Comparison of ENCODE assay signal across 21 cellular contexts in the genomic region with DNA sequence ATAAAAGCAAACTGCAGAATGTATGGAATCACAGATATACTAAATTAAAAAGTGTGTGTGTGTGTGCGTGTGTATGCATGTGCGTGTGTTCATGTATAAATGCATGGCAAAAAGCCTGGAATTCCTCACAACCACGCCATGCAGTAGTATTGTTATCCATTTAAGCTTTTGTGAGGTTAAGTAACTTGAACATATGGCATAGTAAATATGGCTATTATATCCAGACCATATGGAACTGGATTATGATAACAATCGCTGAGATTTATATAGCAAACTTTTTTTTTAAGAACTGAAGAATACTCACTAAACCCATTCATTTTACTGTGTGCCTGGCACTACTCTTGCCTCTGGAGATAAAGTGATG. TPM values are rescaled to one million over a fixed set of nuclear protein-coding genes. Genes with fewer than 3 reads are reported as not detected.
DNase-seq lines count a peak whose midpoint lies in the region; ATAC-seq, FAIRE-seq and TF ChIP-seq lines count a peak whose summit lies in the region.
"Had no signal": no experiment of that assay in that cellular context is flagged by ENCODE, and none has a peak within 500 bp of the region (broad histone marks: within the 10 kb centered on the region; RNA-seq: fewer than 3 reads in every experiment).

No MANE protein-coding gene starts in this region.

- intact Hi-C loops in K562 (cut with micrococcal nuclease) = no loop called here

- no peak for TF ChIP-seq RAD21 in K562 (CRISPR knock-in tag; conservative IDR thresholded peaks at IDR 0.05 in 1 of 2, IDR thresholded peaks at IDR 0.05 in 1 of 2)

- no peak overlapping the region for H3K4me2 ChIP-seq in K562 (ENCODE audit: insufficient read depth, low read length)
- no peak overlapping the region for H3K4me2 ChIP-seq in parathyroid adenoma (ENCODE audit: low read length)
- H3K4me2 ChIP-seq: KMS-11 had no signal

- no peaks in the 10 kb centered on the region for H3K9me1 ChIP-seq in K562 (ENCODE audit: control insufficient read depth, insufficient read depth, low read length)

- 0 out of 2 replicates have a peak, but pooled peaks cover 8% of the 10 kb centered on the region for H3K4me1 ChIP-seq in BE2C
- no peaks in the 10 kb centered on the region for H3K4me1 ChIP-seq in K562 (replicated peaks in 1 of 2; ENCODE audit: control insufficient read depth in 2 of 2, insufficient read depth in 2 of 2, low read length in 2 of 2)
- H3K4me1 ChIP-seq in parathyroid adenoma = peaks cover 16% of the 10 kb centered on the region
- H3K4me1 ChIP-seq: right lobe of liver had no signal

- in situ Hi-C loops in K562 (cut with MboI) = no loop called here

- H3K79me2 ChIP-seq in K562 (ENCODE audit: control insufficient read depth, insufficient read depth, low read length) = no peaks in the 10 kb centered on the region
- H3K79me2 ChIP-seq in parathyroid adenoma = no peaks in the 10 kb centered on the region

- ATAC-seq in K562 (no peak), GM18502 (IDR thresholded peaks at IDR 0.05; ENCODE audit: poor library complexity, unreplicated experiment) (no peak), GM21360 (IDR thresholded peaks at IDR 0.05; ENCODE audit: unreplicated experiment) (no peak)
- ATAC-seq: stimulated activated effector memory CD8-positive, alpha-beta T cell treated with anti-CD3 and anti-CD28 coated beads, Interleukin-12 subunit alpha, Interleukin-12 subunit beta, amount 100 ng/mL, for 72 hours had no signal

- no peak overlapping the region for H2AFZ ChIP-seq in K562 (ENCODE audit: low read depth, low read length)
- no peak overlapping the region for H2AFZ ChIP-seq in parathyroid adenoma

- TF ChIP-seq EP300 in K562 (IDR thresholded peaks at IDR 0.05; ENCODE audit: low read length) = no peak

- CTCF ChIA-PET in K562 (lab: Yijun Ruan, JAX; ENCODE audit: low intra/inter-chr PET ratio) = no interaction called here

- no peaks in the 10 kb centered on the region for H3K27me3 ChIP-seq in BE2C
- peaks cover 3 to 31% of the 10 kb centered on the region in 2 experiments; a peak in 2 of 5 replicates for H3K27me3 ChIP-seq in K562 (ENCODE audit: control insufficient read depth in 2 of 2, insufficient read depth in 2 of 2, low read length in 2 of 2)
- no peaks in the 10 kb centered on the region for H3K27me3 ChIP-seq in parathyroid adenoma (ENCODE audit: control insufficient read depth, insufficient read depth, low read length)
- H3K27me3 ChIP-seq: right lobe of liver had no signal

- WGBS in K562 (ENCODE audit: insufficient coverage, low coverage, missing lambda C conversion rate) = 0% methylated on average over 4 of the region's 4 CpGs

- H3K4me3 ChIP-seq in BE2C (ENCODE audit: low read depth, low read length) = peak overlapping the region; percentile 25; the same call in 1 of the 2 replicates
- no peak overlapping the region for H3K4me3 ChIP-seq in K562
- peak overlapping the region; percentile 17 for H3K4me3 ChIP-seq in parathyroid adenoma (ENCODE audit: low read depth, low read length)
- H3K4me3 ChIP-seq: right lobe of liver, SJSA1, suprapubic skin had no signal

- FAIRE-seq in K562 (lab: Jason Lieb, UNC) = no peak

- no TSS peak for BruUV-seq in K562 (replicated peaks; lab: Mats Ljungman, UMichigan)

- no peak for TF ChIP-seq POLR2A in K562 (conservative IDR thresholded peaks at IDR 0.05)

- H3K27ac ChIP-seq in K562 (ENCODE audit: extremely low read depth, low read depth, low read length) (no peak overlapping the region), parathyroid adenoma (no peak overlapping the region)
- H3K27ac ChIP-seq: KMS-11, right lobe of liver, SJSA1, suprapubic skin had no signal

- TF ChIP-seq CTCF in BE2C (IDR thresholded peaks at IDR 0.05; ENCODE audit: low read depth, low read length) (no peak), K562 (IDR thresholded peaks at IDR 0.05 in 2 of 3, conservative IDR thresholded peaks at IDR 0.05 in 1 of 3; ENCODE audit: insufficient read depth in 2 of 3, low read depth in 1 of 3, low read length in 3 of 3) (no peak), parathyroid adenoma (IDR thresholded peaks at IDR 0.05) (no peak)

- H3K36me3 ChIP-seq in BE2C (no peaks in the 10 kb centered on the region), K562 (ENCODE audit: control insufficient read depth, insufficient read depth, low read length) (no peaks in the 10 kb centered on the region), parathyroid adenoma (ENCODE audit: control insufficient read depth, insufficient read depth, low read length) (no peaks in the 10 kb centered on the region)
- H3K36me3 ChIP-seq: right lobe of liver, SJSA1, suprapubic skin had no signal

- H3K9me3 ChIP-seq in BE2C = no peaks in the 10 kb centered on the region
- no peaks in the 10 kb centered on the region for H3K9me3 ChIP-seq in K562 (replicated peaks; ENCODE audit: control insufficient read depth, insufficient read depth, low read depth, low read length)
- H3K9me3 ChIP-seq in parathyroid adenoma (ENCODE audit: control insufficient read depth, low read length) = no peaks in the 10 kb centered on the region
- H3K9me3 ChIP-seq: right lobe of liver, SJSA1, suprapubic skin had no signal

- POLR2A ChIA-PET in K562 (lab: Yijun Ruan, JAX) = interaction anchor here (0.9 kb wide), 1 partner anchor 9 kb away, joined by 6 read pairs; no protein-coding TSS in a partner anchor

- H3K9ac ChIP-seq in K562 (ENCODE audit: insufficient read depth in 1 of 2, low read depth in 2 of 2, low read length in 2 of 2) (no peak overlapping the region), parathyroid adenoma (no peak overlapping the region)
- H3K9ac ChIP-seq: KMS-11 had no signal

- 0 out of 2 replicates have a peak, but pooled peaks cover 4% of the 10 kb centered on the region for H4K20me1 ChIP-seq in K562 (replicated peaks; ENCODE audit: control insufficient read depth, insufficient read depth, low read length)

- no peak for DNase-seq in BE2C
- DNase-seq in NCI-H524 (lab: John Stamatoyannopoulos, UW) = peak; percentile 7 to 70
- no peak for DNase-seq in K562 (ENCODE audit: extremely low read depth in 1 of 4, low spot score in 3 of 4)
- DNase-seq in KG1 (lab: John Stamatoyannopoulos, UW) = no peak
- no peak for DNase-seq in HK-2 (ENCODE audit: unreplicated experiment)
- DNase-seq: activated CD4-positive, alpha-beta T cell treated with anti-CD3 and anti-CD28 coated beads, Interleukin-2, amount 50 U/mL, for 4 hours; activated gamma-delta T cell; foreskin melanocyte; GDM1; naive B cell; NCI-H2029; NCI-H510A treated with DMSO at 0.1 percent for 48 hours; T-helper 2 cell had no signal

TF ChIP-seq in K562, 482 proteins besides CTCF, POLR2A, EP300 and RAD21 (continues in another document):
- TF ChIP-seq MCM2 (IDR thresholded peaks at IDR 0.05; ENCODE audit: low read depth) (no peak), ARID1B (IDR thresholded peaks at IDR 0.05) (0 out of 2 replicates have a peak, but pooled peaks have one; percentile 5), XRCC4 (IDR thresholded peaks at IDR 0.05; ENCODE audit: extremely low read depth, insufficient read depth, insufficient read length) (no peak), NCOA6 (IDR thresholded peaks at IDR 0.05) (no peak), ZNF57 (CRISPR knock-in tag; IDR thresholded peaks at IDR 0.05) (no peak), KDM1A (IDR thresholded peaks at IDR 0.05) (0 out of 4 replicates have a peak, but pooled peaks of 1 of the 2 experiments have one; percentile 40), GABPB1 (CRISPR knock-in tag; IDR thresholded peaks at IDR 0.05) (no peak), ZNF212 (CRISPR knock-in tag; IDR thresholded peaks at IDR 0.05) (no peak), MTA3 (IDR thresholded peaks at IDR 0.05; ENCODE audit: borderline replicate concordance) (no peak), FOSL1 (tag; conservative IDR thresholded peaks at IDR 0.05) (peak; percentile 74), BRF1 (IDR thresholded peaks at IDR 0.05; ENCODE audit: borderline replicate concordance, extremely low read depth, insufficient read length) (no peak), TCFL5 (CRISPR knock-in tag; conservative IDR thresholded peaks at IDR 0.05) (no peak), U2AF1 (optimal IDR thresholded peaks at IDR 0.05; ENCODE audit: low read depth, low read length) (no peak)
- TF ChIP-seq, protein P1, sequence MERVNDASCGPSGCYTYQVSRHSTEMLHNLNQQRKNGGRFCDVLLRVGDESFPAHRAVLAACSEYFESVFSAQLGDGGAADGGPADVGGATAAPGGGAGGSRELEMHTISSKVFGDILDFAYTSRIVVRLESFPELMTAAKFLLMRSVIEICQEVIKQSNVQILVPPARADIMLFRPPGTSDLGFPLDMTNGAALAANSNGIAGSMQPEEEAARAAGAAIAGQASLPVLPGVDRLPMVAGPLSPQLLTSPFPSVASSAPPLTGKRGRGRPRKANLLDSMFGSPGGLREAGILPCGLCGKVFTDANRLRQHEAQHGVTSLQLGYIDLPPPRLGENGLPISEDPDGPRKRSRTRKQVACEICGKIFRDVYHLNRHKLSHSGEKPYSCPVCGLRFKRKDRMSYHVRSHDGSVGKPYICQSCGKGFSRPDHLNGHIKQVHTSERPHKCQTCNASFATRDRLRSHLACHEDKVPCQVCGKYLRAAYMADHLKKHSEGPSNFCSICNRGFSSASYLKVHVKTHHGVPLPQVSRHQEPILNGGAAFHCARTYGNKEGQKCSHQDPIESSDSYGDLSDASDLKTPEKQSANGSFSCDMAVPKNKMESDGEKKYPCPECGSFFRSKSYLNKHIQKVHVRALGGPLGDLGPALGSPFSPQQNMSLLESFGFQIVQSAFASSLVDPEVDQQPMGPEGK (CRISPR knock-in tag; IDR thresholded peaks at IDR 0.05; ENCODE audit: borderline replicate concordance) = no peak

RNA-seq across cellular contexts. Expression of a gene that starts 22.3 kb away (rescaled TPM):
- 1.5 TPM for polyA plus RNA-seq in BE2C (2012; ENCODE audit: insufficient read depth, insufficient read length, low read depth)
- total RNA-seq in K562 (2011; cell fraction: chromatin; rRNA removed; ENCODE audit: low replicate concordance) = 0.51 and 0.60 TPM in 2 replicates
- 0.66 and 1.2 TPM in 2 replicates for total RNA-seq in K562 (2011; cell fraction: nucleolus; rRNA removed)
- total RNA-seq in K562 (2011; cell fraction: nucleoplasm; rRNA removed) = 0.81 and 1.3 TPM in 2 replicates
- total RNA-seq in K562 (2014; rRNA removed) (0.77 and 0.98 TPM in 2 replicates), K562 (2014; rRNA removed; fragmentation: Illumina TruSeq; extraction: Trizol) (0.95 and 1.1 TPM in 2 replicates), K562 (2015; rRNA removed; fragmentation: Illumina TruSeq; extraction: Trizol) (0.33 and 0.34 TPM in 2 replicates), K562 (2021) (0.89 and 1.2 TPM in 2 replicates)
- polyA plus RNA-seq in K562 (2011; rRNA removed) (0.79 and 1.6 TPM in 2 replicates), K562 (2014; fragmentation: Illumina TruSeq; extraction: Trizol) (0.58 TPM in 2 replicates), K562 (2014; fragmentation: Nextera tagmentation; extraction: Ambion mirVana) (under 1 TPM in 1 of 2 experiments, not detected in 1; 0.14 TPM), K562 (2014; rRNA removed) (0.94 and 0.97 TPM in 2 replicates)
- 0.58 and 1.2 TPM in 2 replicates for polyA plus RNA-seq in K562 (2011; cell fraction: cytosol; rRNA removed)
- 0.46 and 0.77 TPM in 2 replicates for polyA plus RNA-seq in K562 (2011; cell fraction: nucleus; rRNA removed)
- 0.46 and 0.48 TPM in 2 replicates for polyA plus RNA-seq in K562 (2012)
- polyA minus RNA-seq in K562 (2011; rRNA and poly(A)+ RNA removed) = 0.39 and 0.77 TPM in 2 replicates
- polyA minus RNA-seq in K562 (2011; cell fraction: cytosol; rRNA and poly(A)+ RNA removed) = 0.46 TPM in 1 of 2 replicates, not detected in the other
- polyA minus RNA-seq in K562 (2011; cell fraction: nucleus; rRNA and poly(A)+ RNA removed) = 1.1 and 1.8 TPM in 2 replicates

Comparison
In these comparisons a context has a peak if more than half of its experiments do, and no peak if none do; other contexts are left out.
1. DNase-seq: peak in NCI-H524 (2 of 2); none in BE2C (single experiment), K562 (0 of 4), KG1 (single experiment) and HK-2 (single experiment).